In the genomic region with DNA sequence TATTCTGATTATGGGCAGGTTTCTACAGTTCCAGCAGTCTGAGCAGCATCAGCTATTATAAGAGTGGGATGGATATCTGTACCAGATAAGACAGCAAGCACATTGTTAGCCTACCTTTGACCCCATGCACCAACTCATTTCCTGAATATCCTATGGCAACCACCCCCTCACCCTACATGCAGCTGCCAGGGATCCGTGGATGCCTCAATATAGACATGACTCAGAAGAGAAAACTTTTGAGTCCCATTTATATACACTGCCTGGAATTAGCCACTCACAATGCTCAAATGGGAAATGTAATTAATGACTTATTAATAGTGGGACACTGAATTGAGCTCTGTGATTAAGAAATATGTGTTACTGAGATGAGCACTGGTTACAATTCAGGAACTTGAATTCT, we compare ENCODE assay signal across 1 cellular context.
TF ChIP-seq lines count a peak whose summit lies in the region.

No MANE protein-coding gene starts in this region.

TF ChIP-seq in HCT116, 20 proteins besides CTCF, POLR2A, EP300 and RAD21 (continued from another document):
- TF ChIP-seq YY1 (IDR thresholded peaks at IDR 0.05; ENCODE audit: extremely low read depth, insufficient replicate concordance, low read depth, low read length): no peak
- TF ChIP-seq, protein P1, sequence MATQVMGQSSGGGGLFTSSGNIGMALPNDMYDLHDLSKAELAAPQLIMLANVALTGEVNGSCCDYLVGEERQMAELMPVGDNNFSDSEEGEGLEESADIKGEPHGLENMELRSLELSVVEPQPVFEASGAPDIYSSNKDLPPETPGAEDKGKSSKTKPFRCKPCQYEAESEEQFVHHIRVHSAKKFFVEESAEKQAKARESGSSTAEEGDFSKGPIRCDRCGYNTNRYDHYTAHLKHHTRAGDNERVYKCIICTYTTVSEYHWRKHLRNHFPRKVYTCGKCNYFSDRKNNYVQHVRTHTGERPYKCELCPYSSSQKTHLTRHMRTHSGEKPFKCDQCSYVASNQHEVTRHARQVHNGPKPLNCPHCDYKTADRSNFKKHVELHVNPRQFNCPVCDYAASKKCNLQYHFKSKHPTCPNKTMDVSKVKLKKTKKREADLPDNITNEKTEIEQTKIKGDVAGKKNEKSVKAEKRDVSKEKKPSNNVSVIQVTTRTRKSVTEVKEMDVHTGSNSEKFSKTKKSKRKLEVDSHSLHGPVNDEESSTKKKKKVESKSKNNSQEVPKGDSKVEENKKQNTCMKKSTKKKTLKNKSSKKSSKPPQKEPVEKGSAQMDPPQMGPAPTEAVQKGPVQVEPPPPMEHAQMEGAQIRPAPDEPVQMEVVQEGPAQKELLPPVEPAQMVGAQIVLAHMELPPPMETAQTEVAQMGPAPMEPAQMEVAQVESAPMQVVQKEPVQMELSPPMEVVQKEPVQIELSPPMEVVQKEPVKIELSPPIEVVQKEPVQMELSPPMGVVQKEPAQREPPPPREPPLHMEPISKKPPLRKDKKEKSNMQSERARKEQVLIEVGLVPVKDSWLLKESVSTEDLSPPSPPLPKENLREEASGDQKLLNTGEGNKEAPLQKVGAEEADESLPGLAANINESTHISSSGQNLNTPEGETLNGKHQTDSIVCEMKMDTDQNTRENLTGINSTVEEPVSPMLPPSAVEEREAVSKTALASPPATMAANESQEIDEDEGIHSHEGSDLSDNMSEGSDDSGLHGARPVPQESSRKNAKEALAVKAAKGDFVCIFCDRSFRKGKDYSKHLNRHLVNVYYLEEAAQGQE (IDR thresholded peaks at IDR 0.05; ENCODE audit: low read depth): no peak
- TF ChIP-seq SIN3A (IDR thresholded peaks at IDR 0.05; ENCODE audit: low read depth): no peak
- TF ChIP-seq, protein P2, sequence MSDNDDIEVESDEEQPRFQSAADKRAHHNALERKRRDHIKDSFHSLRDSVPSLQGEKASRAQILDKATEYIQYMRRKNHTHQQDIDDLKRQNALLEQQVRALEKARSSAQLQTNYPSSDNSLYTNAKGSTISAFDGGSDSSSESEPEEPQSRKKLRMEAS (IDR thresholded peaks at IDR 0.05): no peak
- no peak for TF ChIP-seq CBX3 (IDR thresholded peaks at IDR 0.05; ENCODE audit: low read depth)
- TF ChIP-seq EGR1 (IDR thresholded peaks at IDR 0.05; ENCODE audit: low read depth): 0 out of 2 replicates have a peak, but pooled peaks have one; percentile 40
TF ChIP-seq in HCT116: peak in this region for 2.
